ENCODE assay signal across 16 cellular contexts in genomic region chr16:69204106-69204655, GRCh38. TPM values are rescaled to one million over a fixed set of nuclear protein-coding genes. Genes with fewer than 3 reads are reported as not detected.
DNase-seq lines count a peak whose midpoint lies in the region; ATAC-seq and TF ChIP-seq lines count a peak whose summit lies in the region.
"Had no signal": no experiment of that assay in that cellular context is flagged by ENCODE, and none has a peak within 500 bp of the region (broad histone marks: within the 10 kb centered on the region; RNA-seq: fewer than 3 reads in every experiment).

No MANE protein-coding gene starts in this region.

- POLR2A ChIA-PET in HEK293 (lab: Yijun Ruan, JAX): no interaction called here
- POLR2A ChIA-PET in activated B cell treated with CpG ODN at 0.5 μM for 24 hours (lab: Charles Lee): interaction anchor here (0.6 kb wide), 1 partner anchor 35 kb away, joined by 6 read pairs; no protein-coding TSS in a partner anchor

- peaks cover 37% of the 10 kb centered on the region for H3K79me2 ChIP-seq in ACC112 (ENCODE audit: control insufficient read depth, insufficient read depth, low read length, unreplicated experiment)

- H3K27ac Mint-ChIP-seq in activated B cell treated with CpG ODN at 0.5 μM for 24 hours: peak overlapping the region; percentile 14

- no peaks in the 10 kb centered on the region for H3K36me3 ChIP-seq in ACC112 (ENCODE audit: insufficient read depth, low read length)
- no peaks in the 10 kb centered on the region; a peak in 1 of 3 replicates for H3K36me3 ChIP-seq in HEK293 (ENCODE audit: control insufficient read depth in 2 of 2, insufficient read depth in 1 of 2, low read length in 2 of 2)
- no peaks in the 10 kb centered on the region for H3K36me3 ChIP-seq in left lung
- no peaks in the 10 kb centered on the region for H3K36me3 ChIP-seq in BE2C
- H3K36me3 ChIP-seq: heart right ventricle had no signal

- H3K27ac ChIP-seq in ACC112 (ENCODE audit: low read depth, low read length): peak overlapping the region; percentile 1; the same call in 1 of the 2 replicates
- H3K27ac ChIP-seq in HEK293 (ENCODE audit: extremely low read depth, low read depth, low read length): no peak overlapping the region
- H3K27ac ChIP-seq in left lung: peak overlapping the region in 1 of 2 donors; percentile 29

- no peaks in the 10 kb centered on the region for H3K36me3 Mint-ChIP-seq in activated B cell treated with CpG ODN at 0.5 μM for 24 hours (ENCODE audit: low read depth)

- H3K4me3 ChIP-seq in ACC112 (ENCODE audit: low read depth, low read length): no peak overlapping the region
- no peak overlapping the region for H3K4me3 ChIP-seq in HEK293 (ENCODE audit: low read depth, low read length)
- no peak overlapping the region for H3K4me3 ChIP-seq in left lung
- no peak overlapping the region for H3K4me3 ChIP-seq in BE2C (ENCODE audit: low read depth, low read length)
- H3K4me3 ChIP-seq: heart right ventricle had no signal

- H3K4me3 Mint-ChIP-seq in activated B cell treated with CpG ODN at 0.5 μM for 24 hours: no peak overlapping the region
- H3K4me3 Mint-ChIP-seq: CD4-positive, alpha-beta memory T cell had no signal

- TF ChIP-seq CTCF in HEK293 (tag by site-specific recombination; IDR thresholded peaks at IDR 0.05) (no peak), activated B cell treated with CpG ODN at 0.5 μM for 24 hours (IDR thresholded peaks at IDR 0.05) (no peak), left lung (IDR thresholded peaks at IDR 0.05) (no peak), BE2C (IDR thresholded peaks at IDR 0.05; ENCODE audit: low read depth, low read length) (no peak)

- H3K9me3 ChIP-seq in HEK293 (ENCODE audit: control insufficient read depth, insufficient read depth, low read depth, low read length) (no peaks in the 10 kb centered on the region), left lung (no peaks in the 10 kb centered on the region), BE2C (no peaks in the 10 kb centered on the region)
- H3K9me3 ChIP-seq: heart right ventricle had no signal

- H3K9me3 Mint-ChIP-seq in activated B cell treated with CpG ODN at 0.5 μM for 24 hours: no peaks in the 10 kb centered on the region
- H3K9me3 Mint-ChIP-seq: CD4-positive, alpha-beta memory T cell; stimulated activated naive CD8-positive, alpha-beta T cell treated with anti-CD3 and anti-CD28 coated beads, Interleukin-15, amount 100 ng/mL, for 72 hours had no signal

- H3K27me3 ChIP-seq in ACC112 (ENCODE audit: insufficient read depth, low read length) (no peaks in the 10 kb centered on the region), left lung (no peaks in the 10 kb centered on the region), BE2C (no peaks in the 10 kb centered on the region)
- H3K27me3 ChIP-seq: heart right ventricle had no signal

- intact Hi-C loops in activated B cell treated with CpG ODN at 0.5 μM for 24 hours (cut with micrococcal nuclease) (no loop called here), left lung (cut with DNase I) (no loop called here)

- H3K4me1 Mint-ChIP-seq in activated B cell treated with CpG ODN at 0.5 μM for 24 hours: peaks cover 14% of the 10 kb centered on the region

- CTCF ChIA-PET in HEK293 (lab: Yijun Ruan, JAX): no interaction called here
- CTCF ChIA-PET in activated B cell treated with CpG ODN at 0.5 μM for 24 hours (lab: Charles Lee): no interaction called here

- ATAC-seq in activated B cell treated with CpG ODN at 0.5 μM for 24 hours (ENCODE audit: low read depth): no peak
- ATAC-seq in left lung: peak; percentile 45
- no peak for ATAC-seq in HG03159 (IDR thresholded peaks at IDR 0.05; ENCODE audit: unreplicated experiment)
- ATAC-seq in GM21786 (IDR thresholded peaks at IDR 0.05; ENCODE audit: unreplicated experiment): no peak

- H2AFZ ChIP-seq in ACC112 (ENCODE audit: low read length, unreplicated experiment): no peak overlapping the region

- peaks cover 24% of the 10 kb centered on the region for H3K4me1 ChIP-seq in ACC112 (ENCODE audit: control insufficient read depth, insufficient read depth, low read length, unreplicated experiment)
- peaks cover 3% of the 10 kb centered on the region; the same call in 1 of the 2 replicates for H3K4me1 ChIP-seq in HEK293 (ENCODE audit: control insufficient read depth, insufficient read depth, low read length)
- H3K4me1 ChIP-seq in left lung: peaks cover 19 to 25% of the 10 kb centered on the region in 2 donors
- no peaks in the 10 kb centered on the region for H3K4me1 ChIP-seq in BE2C

- DNase-seq in activated B cell treated with CpG ODN at 0.5 μM for 24 hours (no peak), left lung (no peak), C1 segment of cervical spinal cord (lab: John Stamatoyannopoulos, UW) (no peak), BE2C (no peak)
- DNase-seq: activated CD4-positive, alpha-beta T cell treated with anti-CD3 and anti-CD28 coated beads, Interleukin-2, amount 50 U/mL, for 4 hours; amniotic stem cell; CD4-positive, alpha-beta memory T cell; heart right ventricle; NCI-H1417 treated with DMSO at 0.1 percent for 48 hours; NCI-H524 treated with DMSO at 0.1 percent for 48 hours; stimulated activated CD4-positive, alpha-beta T cell treated with anti-CD3 and anti-CD28 coated beads, Interleukin-2, amount 100 ng/mL, for 24 hours; stimulated activated naive CD8-positive, alpha-beta T cell treated with anti-CD3 and anti-CD28 coated beads, Interleukin-15, amount 100 ng/mL, for 72 hours had no signal

- no peaks in the 10 kb centered on the region for H3K27me3 Mint-ChIP-seq in activated B cell treated with CpG ODN at 0.5 μM for 24 hours
- H3K27me3 Mint-ChIP-seq: CD4-positive, alpha-beta memory T cell; stimulated activated naive CD8-positive, alpha-beta T cell treated with anti-CD3 and anti-CD28 coated beads, Interleukin-15, amount 100 ng/mL, for 72 hours had no signal

TF ChIP-seq in HEK293, 187 proteins besides CTCF, POLR2A, EP300 and RAD21:
- no peak for TF ChIP-seq ZNF311 (tag by site-specific recombination; IDR thresholded peaks at IDR 0.05; ENCODE audit: borderline replicate concordance)
- no peak for TF ChIP-seq ZNF175 (tag by site-specific recombination; IDR thresholded peaks at IDR 0.05)
- TF ChIP-seq FEZF1 (tag by site-specific recombination; IDR thresholded peaks at IDR 0.05): peak; percentile 76

RNA-seq across cellular contexts. Expression of gene SNTB2, which starts 17.2 kb away (rescaled TPM):
- 7.7 and 9.9 TPM in 2 replicates for total RNA-seq in activated B cell treated with CpG ODN at 0.5 μM for 24 hours
- total RNA-seq in left lung: 10 to 100 TPM; 38.4 to 47.3 TPM
- polyA plus RNA-seq in BE2C (2012; ENCODE audit: insufficient read depth, insufficient read length, low read depth): 1.8 TPM
